Comparison of ENCODE assay signal across 1 cellular context in genomic region chr19:41421973-41422372, GRCh38.
TF ChIP-seq lines count a peak whose summit lies in the region.

No MANE protein-coding gene starts in this region.

TF ChIP-seq in K562, 482 proteins besides CTCF, POLR2A, EP300 and RAD21:
- 0 out of 2 replicates have a peak, but pooled peaks have one; percentile 32 for TF ChIP-seq POLR2G (IDR thresholded peaks at IDR 0.05; ENCODE audit: low read depth, low read length)
- no peak for TF ChIP-seq FOXA1 (IDR thresholded peaks at IDR 0.05; ENCODE audit: borderline replicate concordance)
